11 cellular contexts compared by ENCODE assay signal in genomic region chr1:224080082-224080774, GRCh38.
A peak's percentile ranks its signal among the peaks of the same experiment; 100 is the strongest.
DNase-seq lines count a peak whose midpoint lies in the region; ATAC-seq and TF ChIP-seq lines count a peak whose summit lies in the region.
"Had no signal": no experiment of that assay in that cellular context is flagged by ENCODE, and none has a peak within 500 bp of the region (broad histone marks: within the 10 kb centered on the region; RNA-seq: fewer than 3 reads in every experiment).

No MANE protein-coding gene starts in this region.

- DNase-seq in NCI-H2107 treated with DMSO at 0.1 percent for 48 hours (lab: John Stamatoyannopoulos, UW; ENCODE audit: unreplicated experiment): peak; percentile 6
- DNase-seq in NCI-H2107 (lab: John Stamatoyannopoulos, UW): no peak
- DNase-seq in fibroblast of peridontal ligament (ENCODE audit: extremely low read depth): peak; percentile 19
- DNase-seq in superior temporal gyrus (ENCODE audit: extremely low spot score): peak; percentile 54
- DNase-seq in NCI-H345 treated with DMSO at 0.1 percent for 48 hours (lab: John Stamatoyannopoulos, UW; ENCODE audit: unreplicated experiment): no peak
- DNase-seq in activated CD4-positive, alpha-beta T cell treated with anti-CD3 and anti-CD28 coated beads, Interleukin-2, amount 50 U/mL, for 4 hours: no peak
- no peak for DNase-seq in NK-92 treated with Interleukin-12 subunit alpha and Interleukin-12 subunit beta, amount 100 ng/mL, for 24 hours (lab: John Stamatoyannopoulos, UW)
- DNase-seq: naive thymus-derived CD8-positive, alpha-beta T cell; NCI-H526 had no signal

- ATAC-seq in SK-N-SH treated with all-trans-retinoic acid at 6 μM for 48 hours: peak; percentile 61
- ATAC-seq: A549; naive thymus-derived CD8-positive, alpha-beta T cell had no signal

TF ChIP-seq in SK-N-SH treated with all-trans-retinoic acid at 6 μM for 48 hours, 23 proteins besides CTCF, POLR2A, EP300 and RAD21:
- no peak for TF ChIP-seq BACH2 (CRISPR knock-in tag; IDR thresholded peaks at IDR 0.05; ENCODE audit: borderline replicate concordance)
- no peak for TF ChIP-seq GLIS3 (CRISPR knock-in tag; IDR thresholded peaks at IDR 0.05)
- TF ChIP-seq ZFP30 (CRISPR knock-in tag; IDR thresholded peaks at IDR 0.05): no peak
- TF ChIP-seq ZNF8 (CRISPR knock-in tag; IDR thresholded peaks at IDR 0.05): no peak
- TF ChIP-seq TCF4 (CRISPR knock-in tag; IDR thresholded peaks at IDR 0.05; ENCODE audit: borderline replicate concordance): no peak
- TF ChIP-seq, protein P1, sequence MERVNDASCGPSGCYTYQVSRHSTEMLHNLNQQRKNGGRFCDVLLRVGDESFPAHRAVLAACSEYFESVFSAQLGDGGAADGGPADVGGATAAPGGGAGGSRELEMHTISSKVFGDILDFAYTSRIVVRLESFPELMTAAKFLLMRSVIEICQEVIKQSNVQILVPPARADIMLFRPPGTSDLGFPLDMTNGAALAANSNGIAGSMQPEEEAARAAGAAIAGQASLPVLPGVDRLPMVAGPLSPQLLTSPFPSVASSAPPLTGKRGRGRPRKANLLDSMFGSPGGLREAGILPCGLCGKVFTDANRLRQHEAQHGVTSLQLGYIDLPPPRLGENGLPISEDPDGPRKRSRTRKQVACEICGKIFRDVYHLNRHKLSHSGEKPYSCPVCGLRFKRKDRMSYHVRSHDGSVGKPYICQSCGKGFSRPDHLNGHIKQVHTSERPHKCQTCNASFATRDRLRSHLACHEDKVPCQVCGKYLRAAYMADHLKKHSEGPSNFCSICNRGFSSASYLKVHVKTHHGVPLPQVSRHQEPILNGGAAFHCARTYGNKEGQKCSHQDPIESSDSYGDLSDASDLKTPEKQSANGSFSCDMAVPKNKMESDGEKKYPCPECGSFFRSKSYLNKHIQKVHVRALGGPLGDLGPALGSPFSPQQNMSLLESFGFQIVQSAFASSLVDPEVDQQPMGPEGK (CRISPR knock-in tag; IDR thresholded peaks at IDR 0.05; ENCODE audit: borderline replicate concordance): no peak
- TF ChIP-seq PPARA (CRISPR knock-in tag; IDR thresholded peaks at IDR 0.05; ENCODE audit: borderline replicate concordance): no peak
- no peak for TF ChIP-seq SNAI2 (CRISPR knock-in tag; IDR thresholded peaks at IDR 0.05)

Comparison
In these comparisons a context has a peak if more than half of its experiments do, and no peak if none do; other contexts are left out.
1. DNase-seq: peak in NCI-H2107 treated with DMSO at 0.1 percent for 48 hours (single experiment), fibroblast of peridontal ligament (single experiment) and superior temporal gyrus (single experiment); none in NCI-H2107 (single experiment), NCI-H345 treated with DMSO at 0.1 percent for 48 hours (single experiment), activated CD4-positive, alpha-beta T cell treated with anti-CD3 and anti-CD28 coated beads, Interleukin-2, amount 50 U/mL, for 4 hours (0 of 2) and NK-92 treated with Interleukin-12 subunit alpha and Interleukin-12 subunit beta, amount 100 ng/mL, for 24 hours (single experiment).